Comparison of ENCODE assay signal across 9 cellular contexts in the genomic region with DNA sequence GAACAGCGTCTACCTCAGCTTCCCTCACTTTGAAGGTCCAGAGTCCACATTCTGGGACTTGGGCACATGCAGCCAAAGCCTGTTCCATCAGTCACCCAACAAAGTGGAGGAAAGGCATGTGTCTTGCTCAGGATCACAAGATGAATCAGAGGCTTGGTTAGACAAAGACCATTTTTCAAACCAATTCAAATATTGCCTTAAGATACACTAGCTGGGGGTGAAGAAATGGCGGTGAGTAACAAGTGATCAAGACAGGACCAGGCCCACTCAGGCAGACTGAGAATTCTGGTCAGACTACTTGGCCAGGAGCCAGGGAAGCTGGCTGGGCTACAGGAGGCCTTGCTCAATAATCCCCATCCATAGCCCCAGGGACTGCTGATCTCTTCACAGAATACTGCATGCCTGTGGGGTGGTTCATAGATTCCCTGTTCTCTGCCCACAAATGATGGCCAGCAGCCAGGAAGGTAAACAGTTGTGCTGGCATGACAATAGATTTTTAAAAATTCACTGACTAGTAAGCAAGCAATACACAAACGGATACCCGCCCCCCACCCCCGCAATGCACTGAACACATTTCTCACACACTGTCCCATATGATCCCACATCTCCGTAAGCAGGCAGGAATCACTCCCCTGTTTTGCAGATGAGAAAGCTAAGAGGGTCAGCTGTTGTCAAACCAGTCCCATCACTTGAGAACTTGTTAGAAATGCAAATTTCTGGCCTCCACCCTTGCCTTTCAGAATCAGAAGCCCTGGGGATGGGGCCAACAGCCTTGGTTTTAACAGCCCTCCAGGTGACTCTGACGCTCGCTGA. TPM values are rescaled to one million over a fixed set of nuclear protein-coding genes. Genes with fewer than 3 reads are reported as not detected.
DNase-seq lines count a peak whose midpoint lies in the region; FAIRE-seq and TF ChIP-seq lines count a peak whose summit lies in the region.
"Had no signal": no experiment of that assay in that cellular context is flagged by ENCODE, and none has a peak within 500 bp of the region (broad histone marks: within the 10 kb centered on the region; RNA-seq: fewer than 3 reads in every experiment).

No MANE protein-coding gene starts in this region.

- H2BK15ac ChIP-seq in H9 (ENCODE audit: low read depth, low read length), result no peak overlapping the region

- H2BK12ac ChIP-seq in H9 (ENCODE audit: insufficient read length, low read depth, low read length), result no peak overlapping the region

- intact Hi-C loops in endothelial cell of umbilical vein (cut with micrococcal nuclease), result no loop called here

- H3K9ac ChIP-seq in H9 (ENCODE audit: extremely low read depth, insufficient read length, low read length), result no peak overlapping the region
- H3K9ac ChIP-seq in endothelial cell of umbilical vein (replicated peaks; ENCODE audit: extremely low read depth, insufficient read depth, low read length), result no peak overlapping the region
- H3K9ac ChIP-seq in MM.1S (ENCODE audit: low read length), result no peak overlapping the region

- H3K4ac ChIP-seq in H9 (ENCODE audit: low read depth, low read length), result no peak overlapping the region

- H3K14ac ChIP-seq in H9 (ENCODE audit: insufficient read depth, low read length), result no peak overlapping the region

- no peak overlapping the region for H3K18ac ChIP-seq in H9 (ENCODE audit: insufficient read length, low read depth, low read length)

- peak; percentile 89 for FAIRE-seq in endothelial cell of umbilical vein (lab: Jason Lieb, UNC)

- DNase-seq in H9 (peak; percentile 58), NCI-H748 (lab: John Stamatoyannopoulos, UW; ENCODE audit: unreplicated experiment) (peak; percentile 95), endothelial cell of umbilical vein (ENCODE audit: low read depth, low spot score) (peak; percentile 60), mesothelial cell of epicardium (ENCODE audit: low spot score in 2 of 2, unreplicated experiment in 2 of 2) (peak; percentile 69 to 79), AML-193 (lab: John Stamatoyannopoulos, UW) (no peak), MM.1S (no peak)
- DNase-seq in activated CD8-positive, alpha-beta memory T cell treated with anti-CD3 and anti-CD28 coated beads, Interleukin-2, amount 50 U/mL, for 48 hours, result no peak
- no peak for DNase-seq in stimulated activated CD4-positive, alpha-beta T cell treated with anti-CD3 and anti-CD28 coated beads, Interleukin-15, amount 100 ng/mL, for 24 hours

- no TSS peak for BruUV-seq in endothelial cell of umbilical vein (replicated peaks; lab: Mats Ljungman, UMichigan)

- H3K27me3 Mint-ChIP-seq in H9 (ENCODE audit: low read depth) (no peaks in the 10 kb centered on the region), mesothelial cell of epicardium (ENCODE audit: low read depth) (no peaks in the 10 kb centered on the region)
- H3K27me3 Mint-ChIP-seq: memory B cell had no signal

- whole genome bisulfite sequencing in H9 (ENCODE audit: extremely low coverage, insufficient read length, low lambda C conversion rate), result no CpG with 5 or more reads among the region's 8 CpGs

- no peak overlapping the region for H3K4me3 ChIP-seq in endothelial cell of umbilical vein (replicated peaks in 1 of 3; ENCODE audit: insufficient read depth in 1 of 3, low read depth in 1 of 3, low read length in 3 of 3)
- H3K4me3 ChIP-seq in MM.1S (ENCODE audit: low read length), result no peak overlapping the region

- H2BK120ac ChIP-seq in H9 (ENCODE audit: low read depth, low read length, poor library complexity, severe bottlenecking), result no peak overlapping the region

- H3K79me1 ChIP-seq in H9 (ENCODE audit: insufficient read depth, low read depth, low read length, poor library complexity, severe bottlenecking), result no peaks in the 10 kb centered on the region

- dilution Hi-C loops in endothelial cell of umbilical vein (cut with MboI; ENCODE audit: extremely low pct_ligation_motif_present, low sequenced_read_pairs), result no loop called here

- H4K5ac ChIP-seq in H9 (ENCODE audit: insufficient read length, low read depth, low read length), result no peak overlapping the region

- no peaks in the 10 kb centered on the region for H3K9me2 ChIP-seq in MM.1S (replicated peaks; ENCODE audit: insufficient read depth, low read length)

- no peak overlapping the region for H3K27ac ChIP-seq in H9 (ENCODE audit: insufficient read length, low read depth, low read length)
- peak overlapping the region; percentile 48 for H3K27ac ChIP-seq in endothelial cell of umbilical vein (ENCODE audit: insufficient read depth, low read depth, low read length)
- H3K27ac ChIP-seq in MM.1S (ENCODE audit: low read length), result no peak overlapping the region

- H3K9me3 Mint-ChIP-seq in H9 (no peaks in the 10 kb centered on the region), mesothelial cell of epicardium (no peaks in the 10 kb centered on the region)
- H3K9me3 Mint-ChIP-seq: memory B cell had no signal

- H2AFZ ChIP-seq in H9 (ENCODE audit: low read length) (no peak overlapping the region), endothelial cell of umbilical vein (ENCODE audit: low read depth, low read length) (no peak overlapping the region), MM.1S (ENCODE audit: low read length) (no peak overlapping the region)

- H3K4me1 ChIP-seq in H9 (ENCODE audit: insufficient read depth, low read length) (peaks cover 15% of the 10 kb centered on the region), endothelial cell of umbilical vein (ENCODE audit: control insufficient read depth, extremely low read depth, insufficient read depth, low read length) (peaks cover 7% of the 10 kb centered on the region), MM.1S (ENCODE audit: low read length) (no peaks in the 10 kb centered on the region)

- H3K4me2 ChIP-seq in H9 (ENCODE audit: insufficient read depth, insufficient read length, low read length) (no peak overlapping the region), endothelial cell of umbilical vein (ENCODE audit: insufficient read depth, low read length) (no peak overlapping the region), MM.1S (ENCODE audit: low read depth, low read length) (no peak overlapping the region)

- CTCF ChIA-PET in endothelial cell of umbilical vein (lab: Charles Lee), result interaction anchor here (0.6 to 2.4 kb wide), 7 partner anchors 10 to 1547 kb away, joined by 3 to 7 read pairs (median 3); no protein-coding TSS in a partner anchor

- TF ChIP-seq CTCF in H9 (conservative IDR thresholded peaks at IDR 0.05) (no peak), endothelial cell of umbilical vein (IDR thresholded peaks at IDR 0.05; ENCODE audit: extremely low read depth in 1 of 2, insufficient read depth in 1 of 2, low read depth in 1 of 2, low read length in 2 of 2) (no peak), mesothelial cell of epicardium (IDR thresholded peaks at IDR 0.05; ENCODE audit: unreplicated experiment) (no peak), MM.1S (IDR thresholded peaks at IDR 0.05; ENCODE audit: low read length) (no peak)

- H3K79me2 ChIP-seq in H9 (ENCODE audit: insufficient read depth, low read length) (no peaks in the 10 kb centered on the region), endothelial cell of umbilical vein (ENCODE audit: control insufficient read depth, insufficient read depth, low read length) (no peaks in the 10 kb centered on the region), MM.1S (ENCODE audit: low read length) (no peaks in the 10 kb centered on the region)

- H4K20me1 ChIP-seq in H9 (ENCODE audit: control insufficient read depth, insufficient read depth, insufficient read length) (no peaks in the 10 kb centered on the region), endothelial cell of umbilical vein (replicated peaks; ENCODE audit: control insufficient read depth, extremely low read depth, insufficient read depth, low read length) (no peaks in the 10 kb centered on the region), MM.1S (ENCODE audit: insufficient read depth, low read length) (no peaks in the 10 kb centered on the region)

- H4K91ac ChIP-seq in H9 (ENCODE audit: insufficient read length, low read depth, low read length), result no peak overlapping the region

- no peak overlapping the region for H4K8ac ChIP-seq in H9 (replicated peaks; ENCODE audit: insufficient read length, low read depth, low read length)

- POLR2A ChIA-PET in endothelial cell of umbilical vein (lab: Charles Lee), result no interaction called here

- H3K23me2 ChIP-seq in H9 (ENCODE audit: insufficient read length, low read depth, low read length, poor library complexity, severe bottlenecking), result no peaks in the 10 kb centered on the region

- no peaks in the 10 kb centered on the region for H3K9me3 ChIP-seq in H9 (ENCODE audit: control insufficient read depth, low read depth, low read length)
- no peaks in the 10 kb centered on the region for H3K9me3 ChIP-seq in endothelial cell of umbilical vein (replicated peaks; ENCODE audit: control insufficient read depth, insufficient read depth, low read length)
- no peaks in the 10 kb centered on the region for H3K9me3 ChIP-seq in MM.1S (replicated peaks; ENCODE audit: insufficient read depth, low read length)

- H3K9me1 ChIP-seq in endothelial cell of umbilical vein (replicated peaks; ENCODE audit: control insufficient read depth, extremely low read depth, insufficient read depth, low read length), result no peaks in the 10 kb centered on the region

- TF ChIP-seq POLR2A in endothelial cell of umbilical vein (IDR thresholded peaks at IDR 0.05; ENCODE audit: low read depth, low read length), result no peak

- no peaks in the 10 kb centered on the region for H3K27me3 ChIP-seq in H9 (ENCODE audit: insufficient read depth, low read length)
- H3K27me3 ChIP-seq in endothelial cell of umbilical vein (ENCODE audit: control insufficient read depth in 2 of 2, insufficient read depth in 2 of 2, low read length in 2 of 2), result no peaks in the 10 kb centered on the region
- H3K27me3 ChIP-seq in MM.1S (replicated peaks; ENCODE audit: insufficient read depth, low read length), result no peaks in the 10 kb centered on the region

- no peak overlapping the region for H3K56ac ChIP-seq in H9 (ENCODE audit: insufficient read length, low read depth, low read length)

- no peak overlapping the region for H2BK5ac ChIP-seq in H9 (ENCODE audit: insufficient read length, low read length)

- H3F3A ChIP-seq in MM.1S (ENCODE audit: insufficient read depth, low read length), result no peaks in the 10 kb centered on the region

- H3T11ph ChIP-seq in H9 (ENCODE audit: low read length), result no peak overlapping the region

- peaks cover 29 to 39% of the 10 kb centered on the region in 2 experiments for H3K4me1 Mint-ChIP-seq in H9
- peaks cover 60% of the 10 kb centered on the region for H3K4me1 Mint-ChIP-seq in mesothelial cell of epicardium

- no peak overlapping the region for H2BK20ac ChIP-seq in H9 (ENCODE audit: low read depth, low read length, poor library complexity, severe bottlenecking)

- no peaks in the 10 kb centered on the region for H3K36me3 ChIP-seq in endothelial cell of umbilical vein (ENCODE audit: control insufficient read depth in 2 of 2, extremely low read depth in 1 of 2, insufficient read depth in 2 of 2, low read length in 2 of 2)
- no peaks in the 10 kb centered on the region for H3K36me3 ChIP-seq in MM.1S (replicated peaks; ENCODE audit: insufficient read depth, low read length)

- H3K4me3 Mint-ChIP-seq in H9 (peak overlapping the region in 1 of 2 experiments; percentile 12; a peak in 1 of 5 replicates), mesothelial cell of epicardium (no peak overlapping the region)
- H3K4me3 Mint-ChIP-seq: memory B cell had no signal

- H2AK5ac ChIP-seq in H9 (ENCODE audit: insufficient read length, low read length), result no peak overlapping the region

- H3K36me3 Mint-ChIP-seq in H9 (ENCODE audit: insufficient read depth in 1 of 3, low read depth in 3 of 3) (peaks cover 3 to 20% (median 4%) of the 10 kb centered on the region in 3 experiments; a peak in 5 of 7 replicates), mesothelial cell of epicardium (peaks cover 20% of the 10 kb centered on the region)

- H3K27ac Mint-ChIP-seq in H9 (peak overlapping the region in 1 of 3 experiments; percentile 22; a peak in 1 of 7 replicates), mesothelial cell of epicardium (peak overlapping the region; percentile 89)
- H3K27ac Mint-ChIP-seq: memory B cell had no signal

- H3K23ac ChIP-seq in H9 (ENCODE audit: insufficient read length, low read depth, low read length), result no peak overlapping the region

RNA-seq across cellular contexts. Expression of a gene that starts 27.2 kb away (rescaled TPM):
- 59.7 and 61.6 TPM in 2 replicates for total RNA-seq in H9 (2021)
- 45.3 and 53.5 TPM in 2 replicates for total RNA-seq in endothelial cell of umbilical vein
- polyA plus RNA-seq in endothelial cell of umbilical vein, result 94.0 and 119 TPM in 2 replicates
- polyA plus RNA-seq in endothelial cell of umbilical vein (2011; cell fraction: cytosol; rRNA removed), result 70.3 and 73.5 TPM in 2 replicates
- 37.7 and 47.2 TPM in 2 replicates for polyA plus RNA-seq in endothelial cell of umbilical vein (2011; cell fraction: nucleus; rRNA removed)
- 39.2 and 41.1 TPM in 2 replicates for polyA plus RNA-seq in endothelial cell of umbilical vein (2012)
- 43.9 and 52.2 TPM in 2 replicates for polyA minus RNA-seq in endothelial cell of umbilical vein
- polyA minus RNA-seq in endothelial cell of umbilical vein (2011; cell fraction: cytosol; rRNA and poly(A)+ RNA removed), result 65.5 TPM
- polyA minus RNA-seq in endothelial cell of umbilical vein (2011; cell fraction: nucleus; rRNA and poly(A)+ RNA removed), result 18.6 and 27.3 TPM in 2 replicates
- total RNA-seq in mesothelial cell of epicardium, result 70.7 to 78.5 TPM (median 72.0 TPM) in 3 replicates

Comparison
In these comparisons a context has a peak if more than half of its experiments do, and no peak if none do; other contexts are left out.
1. DNase-seq: peak in H9 (single experiment), NCI-H748 (single experiment), endothelial cell of umbilical vein (single experiment) and mesothelial cell of epicardium (2 of 2); none in AML-193 (0 of 2), activated CD8-positive, alpha-beta memory T cell treated with anti-CD3 and anti-CD28 coated beads, Interleukin-2, amount 50 U/mL, for 48 hours (single experiment), MM.1S (single experiment) and stimulated activated CD4-positive, alpha-beta T cell treated with anti-CD3 and anti-CD28 coated beads, Interleukin-15, amount 100 ng/mL, for 24 hours (single experiment).